ENCODE assay signal across 8 cellular contexts in genomic region chr10:110502851-110503301, GRCh38. TPM values are rescaled to one million over a fixed set of nuclear protein-coding genes. Genes with fewer than 3 reads are reported as not detected.
DNase-seq lines count a peak whose midpoint lies in the region; ATAC-seq and TF ChIP-seq lines count a peak whose summit lies in the region.

No MANE protein-coding gene starts in this region.

- H3K27ac ChIP-seq in PC-3 (ENCODE audit: low read length): no peak overlapping the region

- H3K36me3 ChIP-seq in PC-3 (ENCODE audit: low read depth, low read length): peaks cover 95% of the 10 kb centered on the region

- intact Hi-C loops in PC-3 (cut with micrococcal nuclease): no loop called here

- H3K9me3 ChIP-seq in PC-3 (ENCODE audit: low read length): no peaks in the 10 kb centered on the region

- H4K20me1 ChIP-seq in PC-3 (ENCODE audit: low read length): peaks cover 97% of the 10 kb centered on the region

- H3K4me3 ChIP-seq in PC-3 (ENCODE audit: low read length): peak overlapping the region; percentile 96

- H3K4me1 ChIP-seq in PC-3 (ENCODE audit: insufficient read depth, low read length): peaks cover 36% of the 10 kb centered on the region

- no peak overlapping the region for H2AFZ ChIP-seq in PC-3 (ENCODE audit: low read length)

- CTCF ChIA-PET in PC-3 (lab: Charles Lee): no interaction called here

- no peaks in the 10 kb centered on the region for H3F3A ChIP-seq in PC-3 (ENCODE audit: low read length, unreplicated experiment)

- BruUV-seq in PC-3 (replicated peaks; lab: Mats Ljungman, UMichigan): no TSS peak

- no peak overlapping the region for H3K9ac ChIP-seq in PC-3 (ENCODE audit: low read length)

- H3K9me2 ChIP-seq in PC-3 (replicated peaks; ENCODE audit: low read length): no peaks in the 10 kb centered on the region

- ATAC-seq in GM18870 (IDR thresholded peaks at IDR 0.05; ENCODE audit: unreplicated experiment) (peak; percentile 44), HG03095 (IDR thresholded peaks at IDR 0.05; ENCODE audit: unreplicated experiment) (peak; percentile 46), PC-3 (no peak)

- H3K4me2 ChIP-seq in PC-3 (ENCODE audit: low read length): peak overlapping the region; percentile 87

- DNase-seq in AML-193 (lab: John Stamatoyannopoulos, UW) (peak; percentile 88 to 91), PC-3 (peak; percentile 63), cerebellum (ENCODE audit: low spot score) (peak; percentile 86), middle frontal gyrus (ENCODE audit: extremely low spot score, low spot score) (peak; percentile 78), NCI-H1436 (lab: John Stamatoyannopoulos, UW) (no peak), COLO829 (ENCODE audit: low spot score) (no peak)

- POLR2A ChIA-PET in PC-3 (lab: Charles Lee; ENCODE audit: unreplicated experiment): interaction anchor here (0.5 to 1.3 kb wide), 4 partner anchors 12 to 107 kb away, joined by 3 read pairs; no protein-coding TSS in a partner anchor

- no peak for TF ChIP-seq CTCF in PC-3 (conservative IDR thresholded peaks at IDR 0.05; ENCODE audit: low read depth, low read length)

- peaks cover 100% of the 10 kb centered on the region for H3K79me2 ChIP-seq in PC-3 (ENCODE audit: low read length)

- no peaks in the 10 kb centered on the region for H3K27me3 ChIP-seq in PC-3 (ENCODE audit: low read length)

RNA-seq across cellular contexts. Expression of gene DUSP5, which starts 5.2 kb away (rescaled TPM):
- total RNA-seq in PC-3 (2014; rRNA removed) (205 and 206 TPM in 2 replicates), cerebellum (7.4 TPM)

Comparison
In these comparisons a context has a peak if more than half of its experiments do, and no peak if none do; other contexts are left out.
1. DNase-seq: peak in AML-193 (2 of 2), PC-3 (single experiment), cerebellum (single experiment) and middle frontal gyrus (single experiment); none in NCI-H1436 (single experiment) and COLO829 (single experiment).
2. RNA of gene DUSP5, which starts 5.2 kb away (total RNA-seq): 205 to 206 TPM in PC-3; 7.4 TPM in cerebellum (single experiment); every median in the first group is over 10 times any median in the second.